In the genomic region with DNA sequence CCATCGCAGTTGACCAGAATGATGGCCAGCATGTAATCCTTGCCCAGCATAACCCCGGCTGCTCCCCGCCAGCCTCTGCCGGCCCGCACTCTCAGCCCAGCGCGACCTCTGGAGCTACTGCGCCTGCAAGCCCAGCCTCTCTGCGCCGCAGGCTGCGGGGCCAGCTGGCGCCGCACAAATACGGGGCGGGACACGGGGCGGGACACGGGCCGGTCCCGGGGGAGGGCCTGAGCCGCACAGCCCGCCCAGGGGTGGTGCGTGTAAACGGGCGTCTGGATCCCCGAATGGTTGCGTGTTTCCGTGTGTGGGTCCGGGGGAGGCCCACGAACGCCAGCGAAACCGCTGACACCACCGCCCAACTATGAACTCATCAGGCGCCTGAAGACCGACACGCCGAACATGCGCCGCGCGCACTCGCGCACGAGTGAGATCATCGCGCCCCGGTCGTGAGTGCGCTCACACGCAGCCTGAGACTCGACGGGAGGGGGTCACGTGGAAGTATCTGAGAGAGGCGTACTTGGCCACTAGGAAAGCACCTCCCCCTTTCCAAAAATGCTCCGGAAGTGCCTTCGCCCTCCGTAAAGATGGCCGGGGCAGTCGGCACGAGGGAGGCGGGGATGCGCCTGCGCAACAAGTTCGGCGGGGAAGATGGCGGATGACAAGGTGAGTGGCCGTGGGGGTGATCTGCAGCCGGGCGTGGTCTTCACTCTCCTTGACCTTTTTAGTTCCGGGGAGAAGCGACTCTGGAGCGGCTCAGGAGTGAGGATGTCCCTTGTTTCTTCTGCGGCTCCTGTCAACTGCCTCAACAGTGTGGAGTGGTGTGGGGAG, we compare ENCODE assay signal across 8 cellular contexts. TPM values are rescaled to one million over a fixed set of nuclear protein-coding genes. Genes with fewer than 3 reads are reported as not detected.
DNase-seq lines count a peak whose midpoint lies in the region; ATAC-seq, FAIRE-seq and TF ChIP-seq lines count a peak whose summit lies in the region.

A gene with protein sequence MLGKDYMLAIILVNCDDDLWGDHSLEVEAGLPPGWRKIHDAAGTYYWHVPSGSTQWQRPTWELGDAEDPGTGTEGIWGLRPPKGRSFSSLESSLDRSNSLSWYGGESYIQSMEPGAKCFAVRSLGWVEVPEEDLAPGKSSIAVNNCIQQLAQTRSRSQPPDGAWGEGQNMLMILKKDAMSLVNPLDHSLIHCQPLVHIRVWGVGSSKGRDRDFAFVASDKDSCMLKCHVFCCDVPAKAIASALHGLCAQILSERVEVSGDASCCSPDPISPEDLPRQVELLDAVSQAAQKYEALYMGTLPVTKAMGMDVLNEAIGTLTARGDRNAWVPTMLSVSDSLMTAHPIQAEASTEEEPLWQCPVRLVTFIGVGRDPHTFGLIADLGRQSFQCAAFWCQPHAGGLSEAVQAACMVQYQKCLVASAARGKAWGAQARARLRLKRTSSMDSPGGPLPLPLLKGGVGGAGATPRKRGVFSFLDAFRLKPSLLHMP (minus strand): TSS at position 403 of the 828 bp plus-strand sequence. CDS start 353 bp downstream, at position 50.
A gene with protein sequence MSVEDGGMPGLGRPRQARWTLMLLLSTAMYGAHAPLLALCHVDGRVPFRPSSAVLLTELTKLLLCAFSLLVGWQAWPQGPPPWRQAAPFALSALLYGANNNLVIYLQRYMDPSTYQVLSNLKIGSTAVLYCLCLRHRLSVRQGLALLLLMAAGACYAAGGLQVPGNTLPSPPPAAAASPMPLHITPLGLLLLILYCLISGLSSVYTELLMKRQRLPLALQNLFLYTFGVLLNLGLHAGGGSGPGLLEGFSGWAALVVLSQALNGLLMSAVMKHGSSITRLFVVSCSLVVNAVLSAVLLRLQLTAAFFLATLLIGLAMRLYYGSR (plus strand): TSS at position 633 of the 828 bp plus-strand sequence. CDS start 2,342 bp downstream, outside the sequence.

- H3K4me3 ChIP-seq in A549 (peak within 1 kb of the TSS; percentile 84), breast epithelium (peak within 1 kb of the TSS; percentile 60 to 75 (median 70)), iPS-18c (ENCODE audit: insufficient read depth, low read depth, low read length) (peak within 1 kb of the TSS; percentile 89), skeletal muscle tissue (ENCODE audit: low read length in 3 of 3) (peak within 1 kb of the TSS; percentile 95 to 99 (median 98))

- no peaks in the 10 kb centered on the region for H3K27me3 ChIP-seq in breast epithelium
- H3K27me3 ChIP-seq in skeletal muscle tissue (ENCODE audit: control insufficient read depth in 3 of 3, insufficient read depth in 3 of 3, low read length in 3 of 3) = no peaks in the 10 kb centered on the region

- no peak for TF ChIP-seq CTCF in A549 (IDR thresholded peaks at IDR 0.05)
- no peak for TF ChIP-seq CTCF in VCaP (conservative IDR thresholded peaks at IDR 0.05)
- peak in 2 of 3 donors; percentile 12 to 30 for TF ChIP-seq CTCF in breast epithelium (IDR thresholded peaks at IDR 0.05)

- peak; percentile 63 for FAIRE-seq in A549 (lab: Jason Lieb, UNC)

- peak within 1 kb of the TSS; percentile 99 for H3K4me2 ChIP-seq in A549

- CTCF ChIA-PET in A549 (lab: Yijun Ruan, JAX) = interaction anchor here (3.0 kb wide), 1 partner anchor 13 kb away, joined by 11 read pairs; no protein-coding TSS in a partner anchor

- peak within 1 kb of the TSS; percentile 95 to 98 (median 97) for H3K9ac ChIP-seq in skeletal muscle tissue (ENCODE audit: low read depth in 1 of 3, low read length in 3 of 3)

- H3K36me3 ChIP-seq in breast epithelium (no peaks in the 10 kb centered on the region), skeletal muscle tissue (ENCODE audit: control insufficient read depth in 3 of 3, insufficient read depth in 3 of 3, low read length in 3 of 3) (peaks cover 38 to 49% (median 48%) of the 10 kb centered on the region in 3 donors)

- POLR2A ChIA-PET in A549 (lab: Yijun Ruan, JAX) = interaction anchor here (0.7 to 3.4 kb wide), 7 partner anchors 10 to 83 kb away, joined by 3 to 16 read pairs (median 3); partner anchors contain the start of genes EIF4EBP3, IK, NDUFA2 and TMCO6

- TF ChIP-seq EP300 in A549 (IDR thresholded peaks at IDR 0.05) = no peak

- peak; percentile 87 to 94 for ATAC-seq in A549
- ATAC-seq in GM18867 (IDR thresholded peaks at IDR 0.05; ENCODE audit: unreplicated experiment) = peak; percentile 85
- ATAC-seq in HG03108 (IDR thresholded peaks at IDR 0.05; ENCODE audit: unreplicated experiment) = peak; percentile 88

- TF ChIP-seq POLR2A in A549 (IDR thresholded peaks at IDR 0.05; ENCODE audit: low read length) (peak; percentile 75), breast epithelium (IDR thresholded peaks at IDR 0.05) (peak; percentile 67)

- TF ChIP-seq RAD21 in A549 (conservative IDR thresholded peaks at IDR 0.05 in 1 of 2, IDR thresholded peaks at IDR 0.05 in 1 of 2) = peak in 1 of 2 experiments; percentile 10; a peak in 2 of 5 replicates

- H3K9me3 ChIP-seq in A549 = no peaks in the 10 kb centered on the region
- H3K9me3 ChIP-seq in breast epithelium = no peaks in the 10 kb centered on the region
- no peaks in the 10 kb centered on the region for H3K9me3 ChIP-seq in iPS-18c (ENCODE audit: control insufficient read depth, insufficient read depth, low read length)
- H3K9me3 ChIP-seq in skeletal muscle tissue (ENCODE audit: control insufficient read depth in 3 of 3, low read length in 3 of 3) = no peaks in the 10 kb centered on the region

- H3K4me1 ChIP-seq in A549 (peaks cover 18% of the 10 kb centered on the region), breast epithelium (peaks cover 13 to 22% of the 10 kb centered on the region in 2 donors), skeletal muscle tissue (ENCODE audit: control insufficient read depth in 3 of 3, insufficient read depth in 3 of 3, low read length in 3 of 3) (peaks cover 64 to 74% (median 69%) of the 10 kb centered on the region in 3 donors)

- H3K27ac ChIP-seq in A549 (peak within 1 kb of the TSS; percentile 88), VCaP (peak within 1 kb of the TSS; percentile 85), breast epithelium (peak within 1 kb of the TSS; percentile 94 to 95), skeletal muscle tissue (ENCODE audit: low read depth, low read length) (peak within 1 kb of the TSS; percentile 97)

- WGBS in A549 (ENCODE audit: missing lambda C conversion rate) = under 1% methylated on average over 31 of the region's 74 CpGs

- DNase-seq in A549 (ENCODE audit: low read depth in 1 of 2, low spot score in 1 of 2) (peak; percentile 96 to 98), NCI-H2196 treated with DMSO at 0.1 percent for 48 hours (lab: John Stamatoyannopoulos, UW; ENCODE audit: unreplicated experiment) (peak; percentile 92), breast epithelium (ENCODE audit: low spot score in 2 of 2) (peak; percentile 96 to 97)

- intact Hi-C loops in breast epithelium (cut with DNase I; ENCODE audit: low total_unique reads) = no loop called here

TF ChIP-seq in A549, 52 proteins besides CTCF, POLR2A, EP300 and RAD21 (continues in another document):
- TF ChIP-seq ELK1 (IDR thresholded peaks at IDR 0.05; ENCODE audit: low read depth, low read length) = peak; percentile 88
- no peak for TF ChIP-seq SREBF2 (IDR thresholded peaks at IDR 0.05)
- TF ChIP-seq MAZ (IDR thresholded peaks at IDR 0.05; ENCODE audit: borderline replicate concordance, low read depth, low read length) = no peak
- no peak for TF ChIP-seq KDM1A (IDR thresholded peaks at IDR 0.05; ENCODE audit: low read depth)
- no peak for TF ChIP-seq POLR2AphosphoS2 (conservative IDR thresholded peaks at IDR 0.05; ENCODE audit: low read length)
- no peak for TF ChIP-seq FOSL2 (IDR thresholded peaks at IDR 0.05)
- TF ChIP-seq FOSL2 (CRISPR knock-in tag; IDR thresholded peaks at IDR 0.05) = peak; percentile 36
- no peak for TF ChIP-seq TP53 (CRISPR knock-in tag; IDR thresholded peaks at IDR 0.05)
- TF ChIP-seq ZC3H11A (IDR thresholded peaks at IDR 0.05) = no peak
- TF ChIP-seq, protein P1, sequence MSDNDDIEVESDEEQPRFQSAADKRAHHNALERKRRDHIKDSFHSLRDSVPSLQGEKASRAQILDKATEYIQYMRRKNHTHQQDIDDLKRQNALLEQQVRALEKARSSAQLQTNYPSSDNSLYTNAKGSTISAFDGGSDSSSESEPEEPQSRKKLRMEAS (IDR thresholded peaks at IDR 0.05) = peak; percentile 98
- no peak for TF ChIP-seq HDAC2 (IDR thresholded peaks at IDR 0.05)
- TF ChIP-seq, protein P2, sequence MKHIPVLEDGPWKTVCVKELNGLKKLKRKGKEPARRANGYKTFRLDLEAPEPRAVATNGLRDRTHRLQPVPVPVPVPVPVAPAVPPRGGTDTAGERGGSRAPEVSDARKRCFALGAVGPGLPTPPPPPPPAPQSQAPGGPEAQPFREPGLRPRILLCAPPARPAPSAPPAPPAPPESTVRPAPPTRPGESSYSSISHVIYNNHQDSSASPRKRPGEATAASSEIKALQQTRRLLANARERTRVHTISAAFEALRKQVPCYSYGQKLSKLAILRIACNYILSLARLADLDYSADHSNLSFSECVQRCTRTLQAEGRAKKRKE (CRISPR knock-in tag; IDR thresholded peaks at IDR 0.05; ENCODE audit: low read depth) = no peak
- peak; percentile 89; the same call in 1 of the 2 replicates for TF ChIP-seq PHF8 (IDR thresholded peaks at IDR 0.05; ENCODE audit: borderline replicate concordance, low read depth)

RNA-seq across cellular contexts. Expression of the first gene that starts in this region (rescaled TPM):
- polyA plus RNA-seq in A549 (2011; rRNA removed) (11.7 and 13.4 TPM in 2 replicates), A549 (2017; fragmentation: RNase III; extraction: RNeasy Plus Mini Kit Qiagen cat#74134 plus additional on column Dnase treatment) (7.1 to 10.6 TPM (median 9.4 TPM) in 3 replicates)
- 10.4 and 10.5 TPM in 2 replicates for polyA plus RNA-seq in A549 (2012; cell fraction: cytosol; rRNA removed)
- polyA plus RNA-seq in A549 (2012; cell fraction: nucleus; rRNA removed) = 102 and 116 TPM in 2 replicates
- polyA minus RNA-seq in A549 (2011; rRNA and poly(A)+ RNA removed) = 16.8 and 17.7 TPM in 2 replicates
- total RNA-seq in breast epithelium (10 to 100 TPM; 22.2 to 39.8 (median 35.7) TPM), skeletal muscle tissue (7.3 TPM)

RNA-seq across cellular contexts. Expression of the second gene that starts in this region (rescaled TPM):
- polyA plus RNA-seq in A549 (2011; rRNA removed) (79.5 and 135 TPM in 2 replicates), A549 (2017; fragmentation: RNase III; extraction: RNeasy Plus Mini Kit Qiagen cat#74134 plus additional on column Dnase treatment) (62.1 to 70.3 TPM (median 65.6 TPM) in 3 replicates)
- polyA plus RNA-seq in A549 (2012; cell fraction: cytosol; rRNA removed) = 95.2 and 118 TPM in 2 replicates
- 70.8 and 86.9 TPM in 2 replicates for polyA plus RNA-seq in A549 (2012; cell fraction: nucleus; rRNA removed)
- polyA minus RNA-seq in A549 (2011; rRNA and poly(A)+ RNA removed) = 107 and 136 TPM in 2 replicates
- total RNA-seq in breast epithelium (10 to 100 TPM; 20.3 to 30.4 (median 27.0) TPM), skeletal muscle tissue (7.3 TPM)

Comparison
In these comparisons a context has a peak if more than half of its experiments do, and no peak if none do; other contexts are left out.
1. Peak in every context shown above with its lines: DNase-seq, ATAC-seq, H3K4me3 ChIP-seq and H3K27ac ChIP-seq.
2. CTCF ChIP-seq: peak in breast epithelium (2 of 3); none in A549 (single experiment) and VCaP (single experiment).